In genomic region chr6:43199912-43200311, GRCh38 we compare ENCODE assay signal across 1 cellular context.
TF ChIP-seq lines count a peak whose summit lies in the region.

No MANE protein-coding gene starts in this region.

TF ChIP-seq in WTC11, 78 proteins besides CTCF, POLR2A, EP300 and RAD21 (continued from another document):
- TF ChIP-seq, protein P1, sequence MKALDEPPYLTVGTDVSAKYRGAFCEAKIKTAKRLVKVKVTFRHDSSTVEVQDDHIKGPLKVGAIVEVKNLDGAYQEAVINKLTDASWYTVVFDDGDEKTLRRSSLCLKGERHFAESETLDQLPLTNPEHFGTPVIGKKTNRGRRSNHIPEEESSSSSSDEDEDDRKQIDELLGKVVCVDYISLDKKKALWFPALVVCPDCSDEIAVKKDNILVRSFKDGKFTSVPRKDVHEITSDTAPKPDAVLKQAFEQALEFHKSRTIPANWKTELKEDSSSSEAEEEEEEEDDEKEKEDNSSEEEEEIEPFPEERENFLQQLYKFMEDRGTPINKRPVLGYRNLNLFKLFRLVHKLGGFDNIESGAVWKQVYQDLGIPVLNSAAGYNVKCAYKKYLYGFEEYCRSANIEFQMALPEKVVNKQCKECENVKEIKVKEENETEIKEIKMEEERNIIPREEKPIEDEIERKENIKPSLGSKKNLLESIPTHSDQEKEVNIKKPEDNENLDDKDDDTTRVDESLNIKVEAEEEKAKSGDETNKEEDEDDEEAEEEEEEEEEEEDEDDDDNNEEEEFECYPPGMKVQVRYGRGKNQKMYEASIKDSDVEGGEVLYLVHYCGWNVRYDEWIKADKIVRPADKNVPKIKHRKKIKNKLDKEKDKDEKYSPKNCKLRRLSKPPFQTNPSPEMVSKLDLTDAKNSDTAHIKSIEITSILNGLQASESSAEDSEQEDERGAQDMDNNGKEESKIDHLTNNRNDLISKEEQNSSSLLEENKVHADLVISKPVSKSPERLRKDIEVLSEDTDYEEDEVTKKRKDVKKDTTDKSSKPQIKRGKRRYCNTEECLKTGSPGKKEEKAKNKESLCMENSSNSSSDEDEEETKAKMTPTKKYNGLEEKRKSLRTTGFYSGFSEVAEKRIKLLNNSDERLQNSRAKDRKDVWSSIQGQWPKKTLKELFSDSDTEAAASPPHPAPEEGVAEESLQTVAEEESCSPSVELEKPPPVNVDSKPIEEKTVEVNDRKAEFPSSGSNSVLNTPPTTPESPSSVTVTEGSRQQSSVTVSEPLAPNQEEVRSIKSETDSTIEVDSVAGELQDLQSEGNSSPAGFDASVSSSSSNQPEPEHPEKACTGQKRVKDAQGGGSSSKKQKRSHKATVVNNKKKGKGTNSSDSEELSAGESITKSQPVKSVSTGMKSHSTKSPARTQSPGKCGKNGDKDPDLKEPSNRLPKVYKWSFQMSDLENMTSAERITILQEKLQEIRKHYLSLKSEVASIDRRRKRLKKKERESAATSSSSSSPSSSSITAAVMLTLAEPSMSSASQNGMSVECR (CRISPR knock-in tag; IDR thresholded peaks at IDR 0.05; ENCODE audit: borderline replicate concordance): no peak
- TF ChIP-seq, protein P2, sequence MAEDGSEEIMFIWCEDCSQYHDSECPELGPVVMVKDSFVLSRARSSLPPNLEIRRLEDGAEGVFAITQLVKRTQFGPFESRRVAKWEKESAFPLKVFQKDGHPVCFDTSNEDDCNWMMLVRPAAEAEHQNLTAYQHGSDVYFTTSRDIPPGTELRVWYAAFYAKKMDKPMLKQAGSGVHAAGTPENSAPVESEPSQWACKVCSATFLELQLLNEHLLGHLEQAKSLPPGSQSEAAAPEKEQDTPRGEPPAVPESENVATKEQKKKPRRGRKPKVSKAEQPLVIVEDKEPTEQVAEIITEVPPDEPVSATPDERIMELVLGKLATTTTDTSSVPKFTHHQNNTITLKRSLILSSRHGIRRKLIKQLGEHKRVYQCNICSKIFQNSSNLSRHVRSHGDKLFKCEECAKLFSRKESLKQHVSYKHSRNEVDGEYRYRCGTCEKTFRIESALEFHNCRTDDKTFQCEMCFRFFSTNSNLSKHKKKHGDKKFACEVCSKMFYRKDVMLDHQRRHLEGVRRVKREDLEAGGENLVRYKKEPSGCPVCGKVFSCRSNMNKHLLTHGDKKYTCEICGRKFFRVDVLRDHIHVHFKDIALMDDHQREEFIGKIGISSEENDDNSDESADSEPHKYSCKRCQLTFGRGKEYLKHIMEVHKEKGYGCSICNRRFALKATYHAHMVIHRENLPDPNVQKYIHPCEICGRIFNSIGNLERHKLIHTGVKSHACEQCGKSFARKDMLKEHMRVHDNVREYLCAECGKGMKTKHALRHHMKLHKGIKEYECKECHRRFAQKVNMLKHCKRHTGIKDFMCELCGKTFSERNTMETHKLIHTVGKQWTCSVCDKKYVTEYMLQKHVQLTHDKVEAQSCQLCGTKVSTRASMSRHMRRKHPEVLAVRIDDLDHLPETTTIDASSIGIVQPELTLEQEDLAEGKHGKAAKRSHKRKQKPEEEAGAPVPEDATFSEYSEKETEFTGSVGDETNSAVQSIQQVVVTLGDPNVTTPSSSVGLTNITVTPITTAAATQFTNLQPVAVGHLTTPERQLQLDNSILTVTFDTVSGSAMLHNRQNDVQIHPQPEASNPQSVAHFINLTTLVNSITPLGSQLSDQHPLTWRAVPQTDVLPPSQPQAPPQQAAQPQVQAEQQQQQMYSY (CRISPR knock-in tag; IDR thresholded peaks at IDR 0.05): no peak
TF ChIP-seq in WTC11: peak in this region for 0.
